In the genomic region with DNA sequence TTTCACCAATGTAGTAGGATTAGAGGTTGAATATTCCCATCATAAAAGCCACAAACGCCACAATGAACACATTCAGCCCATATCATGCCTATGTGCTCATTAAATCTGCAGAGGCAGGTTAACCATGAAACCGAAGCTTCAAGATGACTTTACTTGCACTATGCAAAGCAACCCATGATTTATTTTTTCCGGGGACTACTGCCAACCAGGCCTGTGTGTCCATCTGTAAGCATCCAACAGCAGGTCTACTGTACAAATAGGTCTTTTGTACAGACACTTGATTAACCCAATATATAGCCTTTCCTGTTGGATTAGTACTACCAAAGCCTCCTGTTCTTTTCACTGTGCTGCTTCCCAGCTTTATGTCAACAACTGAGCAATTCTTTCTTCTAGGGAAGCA, we compare ENCODE assay signal across 21 cellular contexts.
DNase-seq lines count a peak whose midpoint lies in the region; TF ChIP-seq lines count a peak whose summit lies in the region.
"Had no signal": no experiment of that assay in that cellular context is flagged by ENCODE, and none has a peak within 500 bp of the region (broad histone marks: within the 10 kb centered on the region; RNA-seq: fewer than 3 reads in every experiment).

No MANE protein-coding gene starts in this region.

- TF ChIP-seq CTCF in choroid plexus epithelial cell (conservative IDR thresholded peaks at IDR 0.05; ENCODE audit: low read depth, low read length) = no peak

- no peak overlapping the region for H3K4me3 ChIP-seq in choroid plexus epithelial cell (ENCODE audit: low read depth, low read length)
- H3K4me3 ChIP-seq: A549, GM12878, GM23248, HAP-1, Peyer's patch had no signal

- DNase-seq in DMS153 treated with DMSO at 0.1 percent for 48 hours (lab: John Stamatoyannopoulos, UW; ENCODE audit: unreplicated experiment) (peak; percentile 65), NCI-H774 (lab: John Stamatoyannopoulos, UW) (peak; percentile 43), choroid plexus epithelial cell (ENCODE audit: low read depth) (peak; percentile 3), iris pigment epithelial cell (ENCODE audit: low read depth) (peak; percentile 14), cortex of kidney (lab: John Stamatoyannopoulos, UW) (no peak), NCI-H345 treated with DMSO at 0.1 percent for 48 hours (lab: John Stamatoyannopoulos, UW; ENCODE audit: unreplicated experiment) (no peak), mucosa of gallbladder (ENCODE audit: low spot score) (no peak), HuH-7.5 (ENCODE audit: low spot score) (no peak)
- DNase-seq: CD4-positive, CD25-positive, alpha-beta regulatory T cell; COR-L47; DND-41; GM23248; KG1; NCI-H187 treated with DMSO at 0.1 percent for 48 hours; NCI-H226; NCI-H524; NCI-H82; Peyer's patch had no signal

Comparison
In these comparisons a context has a peak if more than half of its experiments do, and no peak if none do; other contexts are left out.
1. DNase-seq: peak in DMS153 treated with DMSO at 0.1 percent for 48 hours (single experiment), NCI-H774 (single experiment), choroid plexus epithelial cell (single experiment) and iris pigment epithelial cell (single experiment); none in cortex of kidney (single experiment), NCI-H345 treated with DMSO at 0.1 percent for 48 hours (single experiment), mucosa of gallbladder (single experiment) and HuH-7.5 (single experiment).